ENCODE assay signal across 2 cellular contexts in the genomic region with DNA sequence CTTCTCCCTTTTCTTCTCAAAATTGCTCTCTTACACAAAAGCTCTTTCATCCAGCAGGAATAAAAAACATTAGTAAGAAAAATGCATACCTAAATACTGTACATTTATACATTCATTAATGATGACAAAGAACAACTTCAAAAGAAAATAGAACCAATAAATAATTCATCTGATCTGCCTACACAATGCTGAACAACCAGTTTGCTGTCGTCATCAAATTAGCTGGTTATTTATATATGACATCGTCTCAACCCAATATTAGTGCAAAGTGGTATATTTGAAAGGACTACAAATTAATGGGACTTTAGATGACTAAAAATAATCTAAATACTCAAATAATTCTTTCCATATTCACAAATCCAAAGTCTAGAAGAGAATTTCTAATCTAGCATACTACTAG.
TF ChIP-seq lines count a peak whose summit lies in the region.

No MANE protein-coding gene starts in this region.

TF ChIP-seq in HepG2, 621 proteins besides CTCF, POLR2A, EP300 and RAD21:
- TF ChIP-seq CREB1 (IDR thresholded peaks at IDR 0.05) (peak; percentile 67), CREB1 (CRISPR knock-in tag; IDR thresholded peaks at IDR 0.05) (no peak), ZMYM3 (CRISPR knock-in tag; IDR thresholded peaks at IDR 0.05) (no peak), MAFF (IDR thresholded peaks at IDR 0.05; ENCODE audit: low read depth, low read length) (peak; percentile 42; the same call in 1 of the 2 replicates), ZNF775 (CRISPR knock-in tag; IDR thresholded peaks at IDR 0.05; ENCODE audit: borderline replicate concordance) (no peak), MAFK (conservative IDR thresholded peaks at IDR 0.05 in 1 of 2, IDR thresholded peaks at IDR 0.05 in 1 of 2; ENCODE audit: low read length in 2 of 2) (peak; percentile 49 to 59)

TF ChIP-seq in IMR-90, 13 proteins besides CTCF, POLR2A, EP300 and RAD21:
- TF ChIP-seq MAFK (IDR thresholded peaks at IDR 0.05; ENCODE audit: low read depth, low read length) (peak; percentile 46; the same call in 1 of the 2 replicates), RFX5 (IDR thresholded peaks at IDR 0.05; ENCODE audit: low read depth, low read length) (no peak)
